In the genomic region with DNA sequence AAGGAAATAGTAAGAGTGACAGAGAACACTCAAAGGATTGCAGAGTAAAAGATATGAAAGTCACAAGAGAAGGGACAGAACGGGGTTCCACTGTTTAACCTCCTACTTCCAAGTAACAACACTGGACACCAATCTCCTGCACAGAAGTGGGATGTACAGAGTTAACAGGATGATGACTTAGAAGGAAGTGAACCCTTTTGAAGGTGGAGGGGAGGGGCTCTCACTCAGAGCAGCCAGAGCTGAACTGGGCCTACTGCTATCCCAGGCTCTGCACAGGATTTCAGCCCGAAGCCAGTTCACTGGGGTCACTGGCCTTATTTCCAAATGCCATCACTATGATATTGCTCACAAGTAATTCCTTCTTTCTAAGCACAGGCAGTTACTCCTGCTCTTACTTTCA, we compare ENCODE assay signal across 9 cellular contexts.
DNase-seq lines count a peak whose midpoint lies in the region; ATAC-seq and TF ChIP-seq lines count a peak whose summit lies in the region.
"Had no signal": no experiment of that assay in that cellular context is flagged by ENCODE, and none has a peak within 500 bp of the region (broad histone marks: within the 10 kb centered on the region; RNA-seq: fewer than 3 reads in every experiment).

No MANE protein-coding gene starts in this region.

- intact Hi-C loops in sigmoid colon (cut with DNase I) = no loop called here

- H3K36me3 ChIP-seq in sigmoid colon = no peaks in the 10 kb centered on the region

- DNase-seq in H4 (ENCODE audit: low spot score) (peak; percentile 14), RKO (ENCODE audit: low spot score) (peak; percentile 7), glomerular endothelial cell (ENCODE audit: extremely low read depth, low read depth, low spot score) (peak; percentile 22), sigmoid colon (no peak), NCI-H2107 (lab: John Stamatoyannopoulos, UW) (no peak)
- DNase-seq: NCI-H1092 treated with DMSO at 0.1 percent for 48 hours had no signal

- H3K4me1 ChIP-seq in sigmoid colon = peaks cover 0 to 61% (median 46%) of the 10 kb centered on the region in 4 donors

- TF ChIP-seq CTCF in sigmoid colon (IDR thresholded peaks at IDR 0.05) = no peak

- no peak for TF ChIP-seq POLR2A in sigmoid colon (IDR thresholded peaks at IDR 0.05)

- H3K4me3 ChIP-seq in sigmoid colon = peak overlapping the region in 1 of 4 donors; percentile 6

- WGBS in sigmoid colon, 2 donors = 27 to 47% methylated on average over 2 of the region's 2 CpGs

- ATAC-seq in GM21447 (IDR thresholded peaks at IDR 0.05; ENCODE audit: unreplicated experiment) (no peak), HG03457 (IDR thresholded peaks at IDR 0.05; ENCODE audit: unreplicated experiment) (no peak), HG02642 (IDR thresholded peaks at IDR 0.05; ENCODE audit: poor library complexity, unreplicated experiment) (no peak)

- no peak for TF ChIP-seq EP300 in sigmoid colon (IDR thresholded peaks at IDR 0.05)

- H3K27me3 ChIP-seq in sigmoid colon = no peaks in the 10 kb centered on the region

- H3K9me3 ChIP-seq in sigmoid colon = no peaks in the 10 kb centered on the region

- peak overlapping the region; percentile 62 to 90 (median 80) for H3K27ac ChIP-seq in sigmoid colon

Comparison
In these comparisons a context has a peak if more than half of its experiments do, and no peak if none do; other contexts are left out.
1. DNase-seq: peak in H4 (single experiment), RKO (single experiment) and glomerular endothelial cell (single experiment); none in sigmoid colon (single experiment) and NCI-H2107 (single experiment).